In genomic region chr1:179877586-179878265, GRCh38 we compare ENCODE assay signal across 8 cellular contexts. TPM values are rescaled to one million over a fixed set of nuclear protein-coding genes. Genes with fewer than 3 reads are reported as not detected.
DNase-seq lines count a peak whose midpoint lies in the region; ATAC-seq and TF ChIP-seq lines count a peak whose summit lies in the region.

Gene TOR1AIP2, minus strand, starts transcription at chr1:179877803. Its CDS starts 25,138 bp downstream, at chr1:179852665.

- peak within 1 kb of the TSS; percentile 89 for H3K4me3 ChIP-seq in kidney epithelial cell (ENCODE audit: low read depth, low read length)

- H3K27me3 ChIP-seq in kidney epithelial cell (ENCODE audit: control insufficient read depth, insufficient read depth, low read length) = no peaks in the 10 kb centered on the region

- no peaks in the 10 kb centered on the region for H3K36me3 ChIP-seq in kidney epithelial cell (ENCODE audit: control insufficient read depth, insufficient read depth, low read length)

- ATAC-seq in GM19023 (IDR thresholded peaks at IDR 0.05; ENCODE audit: unreplicated experiment) (peak; percentile 63), HG03280 (IDR thresholded peaks at IDR 0.05; ENCODE audit: unreplicated experiment) (peak; percentile 62)

- DNase-seq in AG09319 (ENCODE audit: extremely low read depth, low read depth) = peak; percentile 44
- peak; percentile 72 for DNase-seq in NCI-H446 treated with DMSO at 0.1 percent for 48 hours (lab: John Stamatoyannopoulos, UW)
- DNase-seq in activated CD4-positive, alpha-beta T cell treated with anti-CD3 and anti-CD28 coated beads for 1 hour = peak; percentile 81
- DNase-seq in cerebellum (ENCODE audit: low spot score) = peak; percentile 91
- DNase-seq in kidney epithelial cell (ENCODE audit: low read depth) = peak; percentile 29
- peak; percentile 60 to 69 for DNase-seq in stimulated activated CD4-positive, alpha-beta T cell treated with anti-CD3 and anti-CD28 coated beads, Interleukin-1b, Interleukin-23, amount 100 ng/mL, for 1 hour (ENCODE audit: low read depth in 2 of 2)

- TF ChIP-seq CTCF in AG09319 (IDR thresholded peaks at IDR 0.05; ENCODE audit: low read depth, low read length) = no peak
- TF ChIP-seq CTCF in kidney epithelial cell (IDR thresholded peaks at IDR 0.05; ENCODE audit: insufficient read depth, low read length, poor library complexity, severe bottlenecking) = no peak

RNA-seq across cellular contexts. Expression of gene TOR1AIP2, which starts in this region (rescaled TPM):
- total RNA-seq in cerebellum (58.3 TPM), kidney epithelial cell (52.9 and 64.1 TPM in 2 replicates)

Comparison
In these comparisons a context has a peak if more than half of its experiments do, and no peak if none do; other contexts are left out.
1. Peak in every context shown above with its lines: DNase-seq, ATAC-seq and H3K4me3 ChIP-seq.
2. DNase-seq: peak in every context shown above with its lines; median percentile 91 in cerebellum; 81 in activated CD4-positive, alpha-beta T cell treated with anti-CD3 and anti-CD28 coated beads for 1 hour; 72 in NCI-H446 treated with DMSO at 0.1 percent for 48 hours; 64 in stimulated activated CD4-positive, alpha-beta T cell treated with anti-CD3 and anti-CD28 coated beads, Interleukin-1b, Interleukin-23, amount 100 ng/mL, for 1 hour; 44 in AG09319; 29 in kidney epithelial cell.